8 cellular contexts compared by ENCODE assay signal in genomic region chr9:136342191-136343120, GRCh38. TPM values are rescaled to one million over a fixed set of nuclear protein-coding genes. Genes with fewer than 3 reads are reported as not detected.
DNase-seq lines count a peak whose midpoint lies in the region; ATAC-seq and TF ChIP-seq lines count a peak whose summit lies in the region.

No MANE protein-coding gene starts in this region.

- peak; percentile 67 to 72 for ATAC-seq in activated T-cell treated with anti-CD3 and anti-CD28 coated beads, Interleukin-2, amount 50 U/mL, for 72 hours (replicated peaks in 1 of 2)
- peak; percentile 51 for ATAC-seq in stimulated activated naive CD8-positive, alpha-beta T cell treated with anti-CD3 and anti-CD28 coated beads, Interleukin-15, amount 100 ng/mL, for 72 hours
- ATAC-seq in GM18873 (IDR thresholded peaks at IDR 0.05; ENCODE audit: low FRiP score, unreplicated experiment) (no peak), HG03432 (IDR thresholded peaks at IDR 0.05; ENCODE audit: unreplicated experiment) (no peak)

- H3K27ac Mint-ChIP-seq in activated T-cell treated with anti-CD3 and anti-CD28 coated beads, Interleukin-2, amount 50 U/mL, for 72 hours = no peak overlapping the region
- no peak overlapping the region for H3K27ac Mint-ChIP-seq in stimulated activated naive CD8-positive, alpha-beta T cell treated with anti-CD3 and anti-CD28 coated beads, Interleukin-15, amount 100 ng/mL, for 72 hours

- TF ChIP-seq CTCF in fibroblast of villous mesenchyme (IDR thresholded peaks at IDR 0.05; ENCODE audit: insufficient read depth, low read depth, low read length) (no peak), neural cell (IDR thresholded peaks at IDR 0.05; ENCODE audit: poor library complexity, severe bottlenecking) (peak; percentile 37)

- H3K79me2 ChIP-seq in neural cell (replicated peaks; ENCODE audit: insufficient read depth, low read length) = no peaks in the 10 kb centered on the region

- no peak for TF ChIP-seq EP300 in neural cell (conservative IDR thresholded peaks at IDR 0.05; ENCODE audit: poor library complexity, severe bottlenecking)

- no peak overlapping the region for H2AFZ ChIP-seq in neural cell (ENCODE audit: low read depth, low read length)

- H3F3A ChIP-seq in neural cell (ENCODE audit: insufficient read depth, low read length, poor library complexity, severe bottlenecking) = no peaks in the 10 kb centered on the region

- no peak overlapping the region for H3K27ac ChIP-seq in neural cell (ENCODE audit: low read length)

- no peaks in the 10 kb centered on the region for H3K27me3 Mint-ChIP-seq in activated T-cell treated with anti-CD3 and anti-CD28 coated beads, Interleukin-2, amount 50 U/mL, for 72 hours (ENCODE audit: low read depth)
- H3K27me3 Mint-ChIP-seq in stimulated activated naive CD8-positive, alpha-beta T cell treated with anti-CD3 and anti-CD28 coated beads, Interleukin-15, amount 100 ng/mL, for 72 hours = no peaks in the 10 kb centered on the region

- H3K4me3 ChIP-seq in fibroblast of villous mesenchyme (ENCODE audit: low read depth, low read length) (no peak overlapping the region), neural cell (ENCODE audit: low read length) (peak overlapping the region; percentile 39)

- peak overlapping the region in 1 of 2 donors; percentile 27 for H3K4me3 Mint-ChIP-seq in activated T-cell treated with anti-CD3 and anti-CD28 coated beads, Interleukin-2, amount 50 U/mL, for 72 hours
- H3K4me3 Mint-ChIP-seq in stimulated activated naive CD8-positive, alpha-beta T cell treated with anti-CD3 and anti-CD28 coated beads, Interleukin-15, amount 100 ng/mL, for 72 hours = peak overlapping the region in 1 of 2 donors; percentile 41

- H4K20me1 ChIP-seq in neural cell (ENCODE audit: insufficient read depth) = no peaks in the 10 kb centered on the region

- H3K4me2 ChIP-seq in neural cell (ENCODE audit: low read length) = no peak overlapping the region

- H3K36me3 Mint-ChIP-seq in activated T-cell treated with anti-CD3 and anti-CD28 coated beads, Interleukin-2, amount 50 U/mL, for 72 hours (ENCODE audit: insufficient read depth in 2 of 2) = no peaks in the 10 kb centered on the region

- H3K9me3 Mint-ChIP-seq in activated T-cell treated with anti-CD3 and anti-CD28 coated beads, Interleukin-2, amount 50 U/mL, for 72 hours = no peaks in the 10 kb centered on the region
- H3K9me3 Mint-ChIP-seq in stimulated activated naive CD8-positive, alpha-beta T cell treated with anti-CD3 and anti-CD28 coated beads, Interleukin-15, amount 100 ng/mL, for 72 hours = no peaks in the 10 kb centered on the region

- peak; percentile 95 for DNase-seq in D341Med (ENCODE audit: low spot score)
- DNase-seq in NCI-H460 (ENCODE audit: extremely low read depth, low read depth) = peak; percentile 26
- peak; percentile 75 to 80 for DNase-seq in activated T-cell treated with anti-CD3 and anti-CD28 coated beads, Interleukin-2, amount 50 U/mL, for 72 hours
- peak; percentile 66 for DNase-seq in fibroblast of villous mesenchyme (ENCODE audit: low read depth)
- DNase-seq in stimulated activated naive CD8-positive, alpha-beta T cell treated with anti-CD3 and anti-CD28 coated beads, Interleukin-15, amount 100 ng/mL, for 72 hours = peak; percentile 63 to 74

- peak overlapping the region; percentile 31 for H3K9ac ChIP-seq in neural cell (ENCODE audit: low read length)

- no peaks in the 10 kb centered on the region for H3K9me3 ChIP-seq in neural cell (ENCODE audit: low read length)

- no peaks in the 10 kb centered on the region for H3K27me3 ChIP-seq in neural cell (ENCODE audit: insufficient read depth, low read depth, low read length)

- H3K4me1 Mint-ChIP-seq in activated T-cell treated with anti-CD3 and anti-CD28 coated beads, Interleukin-2, amount 50 U/mL, for 72 hours (ENCODE audit: low read depth) = no peaks in the 10 kb centered on the region
- H3K4me1 Mint-ChIP-seq in stimulated activated naive CD8-positive, alpha-beta T cell treated with anti-CD3 and anti-CD28 coated beads, Interleukin-15, amount 100 ng/mL, for 72 hours = peaks cover 5% of the 10 kb centered on the region

- no peak for TF ChIP-seq RAD21 in neural cell (conservative IDR thresholded peaks at IDR 0.05)

- H3K36me3 ChIP-seq in neural cell (ENCODE audit: insufficient read depth, low read length) = no peaks in the 10 kb centered on the region

- no peaks in the 10 kb centered on the region for H3K9me2 ChIP-seq in neural cell (ENCODE audit: insufficient read depth, low read length)

TF ChIP-seq in neural cell, 6 proteins besides CTCF, POLR2A, EP300 and RAD21:
- peak; percentile 5 for TF ChIP-seq POLR2AphosphoS5 (IDR thresholded peaks at IDR 0.05)
- no peak for TF ChIP-seq SMC3 (conservative IDR thresholded peaks at IDR 0.05; ENCODE audit: poor library complexity)
- no peak for TF ChIP-seq REST (IDR thresholded peaks at IDR 0.05; ENCODE audit: borderline replicate concordance)

RNA-seq across cellular contexts. Expression of gene GPSM1, which starts 15.1 kb away (rescaled TPM):
- 17.3 and 19.8 TPM in 2 replicates for total RNA-seq in NCI-H460 (2014; rRNA removed; shearing (Covaris generic))
- 48.0 and 56.0 TPM in 2 replicates for polyA plus RNA-seq in NCI-H460 (2014; cell fraction: nucleus; rRNA removed)
- 10 to 100 TPM; 11.6 to 12.3 TPM for total RNA-seq in activated T-cell treated with anti-CD3 and anti-CD28 coated beads, Interleukin-2, amount 50 U/mL, for 72 hours
- total RNA-seq in fibroblast of villous mesenchyme = 54.8 and 72.5 TPM in 2 replicates
- 117 and 148 TPM in 2 replicates for polyA plus RNA-seq in neural cell
- 112 and 142 TPM in 2 replicates for polyA minus RNA-seq in neural cell

RNA-seq across cellular contexts. Expression of gene DNLZ, which starts 21.1 kb away (rescaled TPM):
- total RNA-seq in NCI-H460 (2014; rRNA removed; shearing (Covaris generic)) = 15.0 and 20.4 TPM in 2 replicates
- polyA plus RNA-seq in NCI-H460 (2014; cell fraction: nucleus; rRNA removed) = 9.7 and 38.9 TPM in 2 replicates
- 10 to 100 TPM; 10.8 to 14.4 TPM for total RNA-seq in activated T-cell treated with anti-CD3 and anti-CD28 coated beads, Interleukin-2, amount 50 U/mL, for 72 hours
- 8.2 and 17.4 TPM in 2 replicates for total RNA-seq in fibroblast of villous mesenchyme
- 23.6 and 36.6 TPM in 2 replicates for polyA plus RNA-seq in neural cell
- 7.5 and 9.0 TPM in 2 replicates for polyA minus RNA-seq in neural cell

RNA-seq across cellular contexts. Expression of gene CARD9, which starts 31.0 kb away (rescaled TPM):
- 0.22 and 0.32 TPM in 2 replicates for total RNA-seq in NCI-H460 (2014; rRNA removed; shearing (Covaris generic))
- 2.6 and 2.8 TPM in 2 replicates for polyA plus RNA-seq in NCI-H460 (2014; cell fraction: nucleus; rRNA removed)
- total RNA-seq in activated T-cell treated with anti-CD3 and anti-CD28 coated beads, Interleukin-2, amount 50 U/mL, for 72 hours = 1 to 10 TPM; 1.2 to 1.6 TPM
- total RNA-seq in fibroblast of villous mesenchyme = 14.7 and 20.0 TPM in 2 replicates
- polyA plus RNA-seq in neural cell = 0.52 and 0.77 TPM in 2 replicates
- 0.46 and 0.49 TPM in 2 replicates for polyA minus RNA-seq in neural cell

RNA-seq across cellular contexts. Expression of gene CCDC187, which starts 38.6 kb away (rescaled TPM):
- 0.05 and 0.09 TPM in 2 replicates for total RNA-seq in NCI-H460 (2014; rRNA removed; shearing (Covaris generic))
- polyA plus RNA-seq in NCI-H460 (2014; cell fraction: nucleus; rRNA removed) = 0.01 and 0.50 TPM in 2 replicates
- total RNA-seq in activated T-cell treated with anti-CD3 and anti-CD28 coated beads, Interleukin-2, amount 50 U/mL, for 72 hours = not detected
- under 0.01 TPM in 2 replicates for total RNA-seq in fibroblast of villous mesenchyme
- not detected in 2 replicates for polyA plus RNA-seq in neural cell
- polyA minus RNA-seq in neural cell = not detected in 2 replicates

RNA-seq across cellular contexts. Expression of gene SNAPC4, which starts 57.5 kb away (rescaled TPM):
- total RNA-seq in NCI-H460 (2014; rRNA removed; shearing (Covaris generic)) = 6.5 and 8.2 TPM in 2 replicates
- 40.4 and 55.8 TPM in 2 replicates for polyA plus RNA-seq in NCI-H460 (2014; cell fraction: nucleus; rRNA removed)
- 10 to 100 TPM; 10.9 to 14.3 TPM for total RNA-seq in activated T-cell treated with anti-CD3 and anti-CD28 coated beads, Interleukin-2, amount 50 U/mL, for 72 hours
- 9.0 and 11.7 TPM in 2 replicates for total RNA-seq in fibroblast of villous mesenchyme
- polyA plus RNA-seq in neural cell = 6.8 and 12.9 TPM in 2 replicates
- 10.7 and 14.4 TPM in 2 replicates for polyA minus RNA-seq in neural cell

Comparison
In these comparisons a context has a peak if more than half of its experiments do, and no peak if none do; other contexts are left out.
1. DNase-seq: peak in every context shown above with its lines; median percentile 95 in D341Med; 78 in activated T-cell treated with anti-CD3 and anti-CD28 coated beads, Interleukin-2, amount 50 U/mL, for 72 hours; 68 in stimulated activated naive CD8-positive, alpha-beta T cell treated with anti-CD3 and anti-CD28 coated beads, Interleukin-15, amount 100 ng/mL, for 72 hours; 66 in fibroblast of villous mesenchyme; 26 in NCI-H460.
2. ATAC-seq: peak in activated T-cell treated with anti-CD3 and anti-CD28 coated beads, Interleukin-2, amount 50 U/mL, for 72 hours (2 of 2) and stimulated activated naive CD8-positive, alpha-beta T cell treated with anti-CD3 and anti-CD28 coated beads, Interleukin-15, amount 100 ng/mL, for 72 hours (single experiment); none in GM18873 (single experiment) and HG03432 (single experiment).